ENCODE assay signal across 11 cellular contexts in genomic region chr22:20031732-20032406, GRCh38. TPM values are rescaled to one million over a fixed set of nuclear protein-coding genes. Genes with fewer than 3 reads are reported as not detected.
DNase-seq lines count a peak whose midpoint lies in the region; ATAC-seq and TF ChIP-seq lines count a peak whose summit lies in the region.
"Had no signal": no experiment of that assay in that cellular context is flagged by ENCODE, and none has a peak within 500 bp of the region (broad histone marks: within the 10 kb centered on the region; RNA-seq: fewer than 3 reads in every experiment).

No MANE protein-coding gene starts in this region.

- CTCF ChIA-PET in activated CD4-positive, alpha-beta memory T cell treated with anti-CD3 and anti-CD28 coated beads, Interleukin-2, amount 10 ng/mL, durations not matched to agents 7 days and 5 days (lab: Charles Lee) = interaction anchor here (0.7 kb wide), 1 partner anchor 266 kb away, joined by 3 read pairs; no protein-coding TSS in a partner anchor
- CTCF ChIA-PET in Calu3 (lab: Charles Lee) = no interaction called here

- no peaks in the 10 kb centered on the region for H3K27me3 Mint-ChIP-seq in activated CD4-positive, alpha-beta memory T cell treated with anti-CD3 and anti-CD28 coated beads, Interleukin-2, amount 10 ng/mL, durations not matched to agents 7 days and 5 days
- H3K27me3 Mint-ChIP-seq in naive B cell (no peaks in the 10 kb centered on the region), Calu3 (ENCODE audit: unreplicated experiment) (no peaks in the 10 kb centered on the region)

- POLR2A ChIA-PET in activated CD4-positive, alpha-beta memory T cell treated with anti-CD3 and anti-CD28 coated beads, Interleukin-2, amount 10 ng/mL, durations not matched to agents 7 days and 5 days (lab: Charles Lee) = interaction anchor here (0.7 to 3.8 kb wide), 4 partner anchors 10 to 86 kb away, joined by 3 to 41 read pairs (median 4); partner anchors contain the start of genes TANGO2 and TRMT2A

- H3K4me2 ChIP-seq in DOHH2 (ENCODE audit: low read length) = peak overlapping the region; percentile 65
- H3K4me2 ChIP-seq: PC-9 had no signal

- H3K4me1 Mint-ChIP-seq in activated CD4-positive, alpha-beta memory T cell treated with anti-CD3 and anti-CD28 coated beads, Interleukin-2, amount 10 ng/mL, durations not matched to agents 7 days and 5 days = peaks cover 51% of the 10 kb centered on the region
- H3K4me1 Mint-ChIP-seq in naive B cell = peaks cover 50 to 62% (median 53%) of the 10 kb centered on the region in 3 donors
- H3K4me1 Mint-ChIP-seq in Calu3 (ENCODE audit: low read depth, unreplicated experiment) = no peaks in the 10 kb centered on the region

- no peaks in the 10 kb centered on the region for H3K9me3 Mint-ChIP-seq in activated CD4-positive, alpha-beta memory T cell treated with anti-CD3 and anti-CD28 coated beads, Interleukin-2, amount 10 ng/mL, durations not matched to agents 7 days and 5 days
- H3K9me3 Mint-ChIP-seq in naive B cell = peaks cover 4 to 12% (median 8%) of the 10 kb centered on the region in 7 donors
- H3K9me3 Mint-ChIP-seq in Calu3 (ENCODE audit: low read depth, unreplicated experiment) = no peaks in the 10 kb centered on the region

- H3K36me3 ChIP-seq in DOHH2 (ENCODE audit: control insufficient read depth, low read length) = peaks cover 20% of the 10 kb centered on the region

- H4K20me1 ChIP-seq in DOHH2 (ENCODE audit: control insufficient read depth, insufficient read depth, low read depth, low read length) = no peaks in the 10 kb centered on the region

- H3K27ac Mint-ChIP-seq in activated CD4-positive, alpha-beta memory T cell treated with anti-CD3 and anti-CD28 coated beads, Interleukin-2, amount 10 ng/mL, durations not matched to agents 7 days and 5 days = peak overlapping the region; percentile 74
- H3K27ac Mint-ChIP-seq in naive B cell = peak overlapping the region in 2 of 6 donors; percentile 14 to 42
- H3K27ac Mint-ChIP-seq in Calu3 (ENCODE audit: unreplicated experiment) = no peak overlapping the region

- no peak for TF ChIP-seq CTCF in DOHH2 (IDR thresholded peaks at IDR 0.05; ENCODE audit: low read depth, low read length, poor library complexity, severe bottlenecking)
- no peak for TF ChIP-seq CTCF in Calu3 (IDR thresholded peaks at IDR 0.05; ENCODE audit: unreplicated experiment)

- DNase-seq in NAMALWA (ENCODE audit: low spot score) (peak; percentile 55), naive B cell (no peak), Calu3 (no peak), GOT3 (lab: John Stamatoyannopoulos, UW) (no peak)
- peak; percentile 74 for DNase-seq in activated CD4-positive, alpha-beta memory T cell treated with anti-CD3 and anti-CD28 coated beads, Interleukin-2, amount 10 ng/mL, durations not matched to agents 7 days and 5 days
- DNase-seq: NCI-H187, PC-9 had no signal

- peaks cover 60% of the 10 kb centered on the region for H3K4me1 ChIP-seq in DOHH2 (ENCODE audit: control insufficient read depth, low read length)

- peaks cover 60% of the 10 kb centered on the region for H3K79me2 ChIP-seq in DOHH2 (ENCODE audit: control insufficient read depth, low read length)

- H3K4me3 ChIP-seq in DOHH2 (ENCODE audit: low read length) = peak overlapping the region; percentile 42
- H3K4me3 ChIP-seq: PC-9 had no signal

- peaks cover 14% of the 10 kb centered on the region for H3K36me3 Mint-ChIP-seq in activated CD4-positive, alpha-beta memory T cell treated with anti-CD3 and anti-CD28 coated beads, Interleukin-2, amount 10 ng/mL, durations not matched to agents 7 days and 5 days (ENCODE audit: low read depth)
- peaks cover 7 to 12% of the 10 kb centered on the region in 2 donors for H3K36me3 Mint-ChIP-seq in naive B cell
- H3K36me3 Mint-ChIP-seq in Calu3 (ENCODE audit: insufficient read depth, unreplicated experiment) = peaks cover 27% of the 10 kb centered on the region

- H3K4me3 Mint-ChIP-seq in activated CD4-positive, alpha-beta memory T cell treated with anti-CD3 and anti-CD28 coated beads, Interleukin-2, amount 10 ng/mL, durations not matched to agents 7 days and 5 days = no peak overlapping the region
- peak overlapping the region in 4 of 8 donors; percentile 29 to 57 (median 34) for H3K4me3 Mint-ChIP-seq in naive B cell
- no peak overlapping the region for H3K4me3 Mint-ChIP-seq in Calu3 (ENCODE audit: low read depth, unreplicated experiment)

- H3K27me3 ChIP-seq in DOHH2 (ENCODE audit: control insufficient read depth, low read length) = no peaks in the 10 kb centered on the region

- H3F3A ChIP-seq in DOHH2 (ENCODE audit: control insufficient read depth, insufficient read depth) = peaks cover 8% of the 10 kb centered on the region; the same call in 1 of the 2 replicates

- intact Hi-C loops in Calu3 (cut with micrococcal nuclease; ENCODE audit: unreplicated experiment) = no loop called here

- BruUV-seq in Calu3 (replicated peaks; lab: Mats Ljungman, UMichigan) = no TSS peak

- peaks cover 8% of the 10 kb centered on the region; the same call in 1 of the 2 replicates for H3K9me3 ChIP-seq in DOHH2 (ENCODE audit: control insufficient read depth, insufficient read depth, low read length)

- no peaks in the 10 kb centered on the region for H3K9me2 ChIP-seq in DOHH2 (replicated peaks; ENCODE audit: control insufficient read depth, low read length)

- H3K27ac ChIP-seq in DOHH2 (ENCODE audit: low read depth, low read length) = peak overlapping the region; percentile 92
- H3K27ac ChIP-seq: PC-9, VCaP had no signal

- ATAC-seq in naive B cell (ENCODE audit: low read depth in 2 of 2) = peak; percentile 30 to 53
- ATAC-seq in GM21526 (IDR thresholded peaks at IDR 0.05; ENCODE audit: low FRiP score, unreplicated experiment) = no peak
- no peak for ATAC-seq in GM21528 (IDR thresholded peaks at IDR 0.05; ENCODE audit: low FRiP score, unreplicated experiment)

RNA-seq across cellular contexts. Expression of gene TANGO2, which starts 11.0 kb away (rescaled TPM):
- 10 to 100 TPM; 39.1 to 44.5 TPM for total RNA-seq in activated CD4-positive, alpha-beta memory T cell treated with anti-CD3 and anti-CD28 coated beads, Interleukin-2, amount 10 ng/mL, durations not matched to agents 7 days and 5 days
- 10 to 100 TPM; 24.3 to 46.1 (median 34.6) TPM for polyA plus RNA-seq in naive B cell (ENCODE audit: low read depth in 6 of 6)
- 33.5 and 41.4 TPM in 2 replicates for total RNA-seq in Calu3 (2022)

RNA-seq across cellular contexts. Expression of gene ARVCF, which starts 15.2 kb away (rescaled TPM):
- total RNA-seq in activated CD4-positive, alpha-beta memory T cell treated with anti-CD3 and anti-CD28 coated beads, Interleukin-2, amount 10 ng/mL, durations not matched to agents 7 days and 5 days = under 1 TPM; 0.58 to 0.71 TPM
- 1 to 10 TPM in 1 of 6 donors, under 1 TPM in 4, not detected in 1; 0.24 to 2.5 (median 0.56) TPM for polyA plus RNA-seq in naive B cell (ENCODE audit: low read depth in 6 of 6)
- total RNA-seq in Calu3 (2022) = 19.7 and 21.7 TPM in 2 replicates

RNA-seq across cellular contexts. Expression of gene DGCR8, which starts 48.2 kb away (rescaled TPM):
- total RNA-seq in activated CD4-positive, alpha-beta memory T cell treated with anti-CD3 and anti-CD28 coated beads, Interleukin-2, amount 10 ng/mL, durations not matched to agents 7 days and 5 days = 10 to 100 TPM; 40.4 to 41.1 TPM
- 1 to 10 TPM in 5 of 6 donors, under 1 TPM in 1; 0.49 to 6.7 (median 2.3) TPM for polyA plus RNA-seq in naive B cell (ENCODE audit: low read depth in 6 of 6)
- 53.1 and 54.7 TPM in 2 replicates for total RNA-seq in Calu3 (2022)

Comparison
In these comparisons a context has a peak if more than half of its experiments do, and no peak if none do; other contexts are left out.
1. DNase-seq: peak in NAMALWA (single experiment) and activated CD4-positive, alpha-beta memory T cell treated with anti-CD3 and anti-CD28 coated beads, Interleukin-2, amount 10 ng/mL, durations not matched to agents 7 days and 5 days (single experiment); none in naive B cell (single experiment), Calu3 (single experiment) and GOT3 (single experiment).
2. ATAC-seq: peak in naive B cell (2 of 2); none in GM21526 (single experiment) and GM21528 (single experiment).
3. RNA of gene ARVCF, which starts 15.2 kb away (total RNA-seq): 19.7 to 21.7 TPM in Calu3; 0.58 to 0.71 TPM in activated CD4-positive, alpha-beta memory T cell treated with anti-CD3 and anti-CD28 coated beads, Interleukin-2, amount 10 ng/mL, durations not matched to agents 7 days and 5 days; every median in the first group is over 10 times any median in the second.